Comparison of ENCODE assay signal across 16 cellular contexts in the genomic region with DNA sequence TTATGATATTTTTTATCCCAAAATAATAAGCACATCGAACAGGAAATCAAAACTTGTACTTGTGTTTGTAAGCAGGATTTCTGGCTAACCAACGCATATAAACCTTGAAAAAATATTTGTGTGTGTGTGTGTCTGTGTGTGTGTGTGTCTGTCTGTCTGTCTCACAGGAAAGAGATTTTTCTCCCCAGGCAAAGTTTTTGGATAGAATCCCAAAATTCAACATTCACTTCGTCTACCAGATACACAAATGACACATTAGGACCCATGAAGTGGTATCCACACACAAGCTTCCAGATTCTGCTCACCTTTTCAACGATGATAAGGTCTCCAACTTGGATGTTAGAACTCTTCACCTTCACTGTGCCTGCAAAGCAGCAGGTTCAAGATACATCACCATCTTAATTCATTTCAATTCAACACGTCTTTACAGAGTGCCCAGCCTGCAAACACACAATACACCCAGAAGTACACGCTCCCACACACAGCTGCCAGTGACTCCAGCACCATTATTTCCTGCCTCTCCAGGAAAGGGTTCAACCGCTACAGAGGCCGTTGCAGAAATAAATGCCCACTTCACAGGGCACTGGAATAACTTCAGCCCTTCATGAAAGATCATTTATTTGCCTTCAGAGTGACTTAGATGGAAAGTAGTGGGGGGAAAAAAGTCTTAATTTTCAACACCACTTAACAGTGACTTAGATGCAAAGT.
DNase-seq lines count a peak whose midpoint lies in the region; ATAC-seq and TF ChIP-seq lines count a peak whose summit lies in the region.
"Had no signal": no experiment of that assay in that cellular context is flagged by ENCODE, and none has a peak within 500 bp of the region (broad histone marks: within the 10 kb centered on the region; RNA-seq: fewer than 3 reads in every experiment).

No MANE protein-coding gene starts in this region.

- no peaks in the 10 kb centered on the region for H3K36me3 Mint-ChIP-seq in stimulated activated naive B cell treated with anti-CD40 and anti-IgM and Interleukin-4, amounts not matched to agents 10 μg/mL and 1 μg/mL and 100 μg/mL, for 72 hours
- H3K36me3 Mint-ChIP-seq: activated naive CD8-positive, alpha-beta T cell had no signal

- ATAC-seq in stimulated activated naive B cell treated with anti-CD40 and anti-IgM and Interleukin-4, amounts not matched to agents 10 μg/mL and 1 μg/mL and 100 μg/mL, for 72 hours (replicated peaks) = no peak
- ATAC-seq in HG02981 (IDR thresholded peaks at IDR 0.05; ENCODE audit: unreplicated experiment) = no peak

- H4K20me1 ChIP-seq in osteoblast (ENCODE audit: insufficient read depth, low read length) = no peaks in the 10 kb centered on the region

- H3K36me3 ChIP-seq in osteoblast (ENCODE audit: insufficient read depth, low read length) = no peaks in the 10 kb centered on the region

- no peak overlapping the region for H3K4me3 ChIP-seq in osteoblast (ENCODE audit: insufficient read depth, low read length)
- H3K4me3 ChIP-seq: MG63, sigmoid colon, testis had no signal

- H3K4me3 Mint-ChIP-seq in stimulated activated naive B cell treated with anti-CD40 and anti-IgM and Interleukin-4, amounts not matched to agents 10 μg/mL and 1 μg/mL and 100 μg/mL, for 72 hours = no peak overlapping the region
- H3K4me3 Mint-ChIP-seq: activated naive CD8-positive, alpha-beta T cell had no signal

- no peak overlapping the region for H3K27ac Mint-ChIP-seq in stimulated activated naive B cell treated with anti-CD40 and anti-IgM and Interleukin-4, amounts not matched to agents 10 μg/mL and 1 μg/mL and 100 μg/mL, for 72 hours
- H3K27ac Mint-ChIP-seq: activated naive CD8-positive, alpha-beta T cell had no signal

- peak overlapping the region; percentile 85 for H3K4me2 ChIP-seq in osteoblast (ENCODE audit: insufficient read depth, low read length)

- peak; percentile 31 for DNase-seq in DMS 273 (lab: John Stamatoyannopoulos, UW; ENCODE audit: unreplicated experiment)
- DNase-seq in DMS 273 treated with DMSO at 0.1 percent for 48 hours (lab: John Stamatoyannopoulos, UW) = no peak
- DNase-seq in NCI-H69 (lab: John Stamatoyannopoulos, UW) = peak; percentile 70
- DNase-seq in dermis blood vessel endothelial cell = peak; percentile 48
- no peak for DNase-seq in osteoblast (ENCODE audit: insufficient read length, low spot score, missing footprints)
- no peak for DNase-seq in stimulated activated naive B cell treated with anti-CD40 and anti-IgM and Interleukin-4, amounts not matched to agents 10 μg/mL and 1 μg/mL and 100 μg/mL, for 72 hours
- no peak for DNase-seq in midbrain (lab: John Stamatoyannopoulos, UW)
- DNase-seq: hippocampal formation, MG63, NCI-H526 treated with DMSO at 0.1 percent for 48 hours, sigmoid colon, testis had no signal

- peaks cover 24% of the 10 kb centered on the region for H3K4me1 ChIP-seq in osteoblast (ENCODE audit: insufficient read depth, low read length)

- H3K27ac ChIP-seq in osteoblast (ENCODE audit: low read depth, low read length) = peak overlapping the region; percentile 91
- H3K27ac ChIP-seq: 22Rv1, sigmoid colon had no signal

- no peaks in the 10 kb centered on the region for H3K9me3 Mint-ChIP-seq in stimulated activated naive B cell treated with anti-CD40 and anti-IgM and Interleukin-4, amounts not matched to agents 10 μg/mL and 1 μg/mL and 100 μg/mL, for 72 hours
- H3K9me3 Mint-ChIP-seq: T-helper 2 cell treated with Interferon-gamma antibody and Interleukin-4, amounts not matched to agents 5 μg/mL and 100 μg/mL, for 36 hours had no signal

- H3K4me1 Mint-ChIP-seq in stimulated activated naive B cell treated with anti-CD40 and anti-IgM and Interleukin-4, amounts not matched to agents 10 μg/mL and 1 μg/mL and 100 μg/mL, for 72 hours = peaks cover 2 to 13% of the 10 kb centered on the region in 2 donors

- H2AFZ ChIP-seq in osteoblast (ENCODE audit: low read length) = peak overlapping the region; percentile 29

- no peaks in the 10 kb centered on the region for H3K79me2 ChIP-seq in osteoblast (ENCODE audit: insufficient read depth, low read length)

- H3K9me3 ChIP-seq in osteoblast (ENCODE audit: low read depth, low read length) = no peaks in the 10 kb centered on the region
- H3K9me3 ChIP-seq: MG63, sigmoid colon, testis had no signal

- no peaks in the 10 kb centered on the region for H3K27me3 ChIP-seq in osteoblast (ENCODE audit: insufficient read depth, low read length)
- H3K27me3 ChIP-seq: MG63, sigmoid colon, testis had no signal

- H3K27me3 Mint-ChIP-seq in stimulated activated naive B cell treated with anti-CD40 and anti-IgM and Interleukin-4, amounts not matched to agents 10 μg/mL and 1 μg/mL and 100 μg/mL, for 72 hours = peaks cover 12 to 18% of the 10 kb centered on the region in 2 donors

- TF ChIP-seq CTCF in osteoblast (IDR thresholded peaks at IDR 0.05; ENCODE audit: extremely low read depth, low read depth, low read length) = no peak

Comparison
In these comparisons a context has a peak if more than half of its experiments do, and no peak if none do; other contexts are left out.
1. DNase-seq: peak in DMS 273 (single experiment), NCI-H69 (single experiment) and dermis blood vessel endothelial cell (single experiment); none in DMS 273 treated with DMSO at 0.1 percent for 48 hours (single experiment), osteoblast (single experiment), stimulated activated naive B cell treated with anti-CD40 and anti-IgM and Interleukin-4, amounts not matched to agents 10 μg/mL and 1 μg/mL and 100 μg/mL, for 72 hours (single experiment) and midbrain (single experiment).